Comparison of ENCODE assay signal across 13 cellular contexts in the genomic region with DNA sequence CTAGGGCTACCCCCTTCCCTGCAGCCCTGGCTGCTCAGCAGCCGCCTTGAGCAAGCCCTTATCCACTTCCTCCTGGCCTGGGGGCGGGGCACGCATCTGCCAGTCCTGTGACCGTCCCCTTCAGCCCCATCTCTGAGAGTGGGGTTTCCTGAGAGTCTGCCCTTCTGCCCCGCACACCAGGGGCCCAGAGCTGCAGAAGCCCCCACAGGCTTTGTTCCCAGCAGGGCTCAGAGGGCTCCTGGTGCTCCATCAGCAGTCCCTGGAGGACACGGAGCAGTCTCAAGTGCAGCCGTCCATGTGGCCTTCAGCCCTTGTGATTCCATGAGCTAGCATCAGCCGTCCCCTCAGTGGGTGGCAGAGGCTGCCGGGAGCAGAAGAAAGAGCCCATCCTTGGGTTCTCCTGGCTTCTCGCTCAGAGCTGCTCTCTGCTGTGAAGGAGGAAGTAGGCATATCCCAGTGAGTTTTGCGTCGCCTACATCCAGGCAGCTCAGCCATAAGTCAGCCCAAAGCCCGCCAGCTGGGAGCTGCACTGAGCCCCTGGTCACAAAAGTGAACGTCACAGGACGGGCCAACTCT. TPM values are rescaled to one million over a fixed set of nuclear protein-coding genes. Genes with fewer than 3 reads are reported as not detected.
DNase-seq lines count a peak whose midpoint lies in the region; ATAC-seq and TF ChIP-seq lines count a peak whose summit lies in the region.
"Had no signal": no experiment of that assay in that cellular context is flagged by ENCODE, and none has a peak within 500 bp of the region (broad histone marks: within the 10 kb centered on the region; RNA-seq: fewer than 3 reads in every experiment).

No MANE protein-coding gene starts in this region.

- peaks cover 25% of the 10 kb centered on the region for H3K36me3 Mint-ChIP-seq in activated T-helper 2 cell treated with anti-CD3 and anti-CD28 coated beads, Interferon-gamma antibody, Interleukin-2, Interleukin-4, amounts not matched to agents 10 μg/mL and 5 μg/mL and 100 μg/mL, durations not matched to agents 14 hours and 24 hours and 36 hours (ENCODE audit: low read depth)

- no peaks in the 10 kb centered on the region for H3K9me3 ChIP-seq in sigmoid colon

- TF ChIP-seq CTCF in GM13976 (IDR thresholded peaks at IDR 0.05; ENCODE audit: borderline replicate concordance, control extremely low read depth, extremely low read depth, insufficient read depth, missing control alignments) (no peak), sigmoid colon (IDR thresholded peaks at IDR 0.05) (no peak)

- intact Hi-C loops in Right ventricle myocardium superior (cut with DNase I) (no loop called here), sigmoid colon (cut with DNase I) (no loop called here)
- intact Hi-C loops in activated T-helper 2 cell treated with anti-CD3 and anti-CD28 coated beads, Interferon-gamma antibody, Interleukin-2, Interleukin-4, amounts not matched to agents 10 μg/mL and 5 μg/mL and 100 μg/mL, durations not matched to agents 14 hours and 24 hours and 36 hours (cut with micrococcal nuclease), result no loop called here

- no peak for TF ChIP-seq EP300 in sigmoid colon (IDR thresholded peaks at IDR 0.05)

- no peaks in the 10 kb centered on the region for H3K36me3 ChIP-seq in sigmoid colon
- H3K36me3 ChIP-seq: cardiac muscle cell had no signal

- H3K9me3 Mint-ChIP-seq in activated T-helper 2 cell treated with anti-CD3 and anti-CD28 coated beads, Interferon-gamma antibody, Interleukin-2, Interleukin-4, amounts not matched to agents 10 μg/mL and 5 μg/mL and 100 μg/mL, durations not matched to agents 14 hours and 24 hours and 36 hours, result no peaks in the 10 kb centered on the region
- H3K9me3 Mint-ChIP-seq: activated CD4-positive, alpha-beta memory T cell treated with anti-CD3 and anti-CD28 coated beads for 36 hours had no signal

- ATAC-seq in Right ventricle myocardium superior (ENCODE audit: poor library complexity), result peak; percentile 38

- peaks cover 17% of the 10 kb centered on the region for H3K4me1 Mint-ChIP-seq in activated T-helper 2 cell treated with anti-CD3 and anti-CD28 coated beads, Interferon-gamma antibody, Interleukin-2, Interleukin-4, amounts not matched to agents 10 μg/mL and 5 μg/mL and 100 μg/mL, durations not matched to agents 14 hours and 24 hours and 36 hours (ENCODE audit: low read depth)

- TF ChIP-seq POLR2A in sigmoid colon (IDR thresholded peaks at IDR 0.05), result no peak

- 59 to 73% methylated on average over 15 of the region's 15 CpGs for WGBS in sigmoid colon, 2 donors

- H3K4me1 ChIP-seq in sigmoid colon, result peaks cover 0 to 91% (median 62%) of the 10 kb centered on the region in 4 donors

- no peaks in the 10 kb centered on the region for H3K27me3 Mint-ChIP-seq in activated T-helper 2 cell treated with anti-CD3 and anti-CD28 coated beads, Interferon-gamma antibody, Interleukin-2, Interleukin-4, amounts not matched to agents 10 μg/mL and 5 μg/mL and 100 μg/mL, durations not matched to agents 14 hours and 24 hours and 36 hours (ENCODE audit: low read depth)
- H3K27me3 Mint-ChIP-seq: activated CD4-positive, alpha-beta memory T cell treated with anti-CD3 and anti-CD28 coated beads for 36 hours had no signal

- peak overlapping the region; percentile 27 to 94 (median 82) for H3K27ac ChIP-seq in sigmoid colon
- H3K27ac ChIP-seq: cardiac muscle cell had no signal

- H3K4me3 Mint-ChIP-seq in activated T-helper 2 cell treated with anti-CD3 and anti-CD28 coated beads, Interferon-gamma antibody, Interleukin-2, Interleukin-4, amounts not matched to agents 10 μg/mL and 5 μg/mL and 100 μg/mL, durations not matched to agents 14 hours and 24 hours and 36 hours (ENCODE audit: low read depth), result no peak overlapping the region
- H3K4me3 Mint-ChIP-seq: activated CD4-positive, alpha-beta memory T cell treated with anti-CD3 and anti-CD28 coated beads for 36 hours had no signal

- DNase-seq in GM13976 (ENCODE audit: low spot score) (peak; percentile 70), OCI-M1 (lab: John Stamatoyannopoulos, UW) (peak; percentile 29), Right ventricle myocardium superior (peak; percentile 80), sigmoid colon (no peak), A172 (ENCODE audit: low spot score) (no peak)
- no peak for DNase-seq in stimulated activated CD4-positive, alpha-beta T cell treated with anti-CD3 and anti-CD28 coated beads, Interleukin-12 subunit alpha, Interleukin-12 subunit beta, amount 100 ng/mL, for 4 hours
- no peak for DNase-seq in activated effector memory CD4-positive, alpha-beta T cell treated with anti-CD3 and anti-CD28 coated beads, Interleukin-2, amount 50 U/mL, for 16 hours
- no peak for DNase-seq in activated T-helper 2 cell treated with anti-CD3 and anti-CD28 coated beads, Interferon-gamma antibody, Interleukin-2, Interleukin-4, amounts not matched to agents 10 μg/mL and 5 μg/mL and 100 μg/mL, durations not matched to agents 14 hours and 24 hours and 36 hours (ENCODE audit: low spot score)
- DNase-seq: activated CD4-positive, alpha-beta memory T cell treated with anti-CD3 and anti-CD28 coated beads for 36 hours; hippocampal formation; NCI-H774; stimulated activated naive CD4-positive, alpha-beta T cell treated with Interleukin-2 at 50 U/mL for 16 hours had no signal

- H3K4me3 ChIP-seq in sigmoid colon, result no peak overlapping the region
- H3K4me3 ChIP-seq: cardiac muscle cell had no signal

- no peaks in the 10 kb centered on the region for H3K27me3 ChIP-seq in sigmoid colon
- H3K27me3 ChIP-seq: cardiac muscle cell had no signal

- H3K27ac Mint-ChIP-seq in activated T-helper 2 cell treated with anti-CD3 and anti-CD28 coated beads, Interferon-gamma antibody, Interleukin-2, Interleukin-4, amounts not matched to agents 10 μg/mL and 5 μg/mL and 100 μg/mL, durations not matched to agents 14 hours and 24 hours and 36 hours, result no peak overlapping the region
- H3K27ac Mint-ChIP-seq: activated CD4-positive, alpha-beta memory T cell treated with anti-CD3 and anti-CD28 coated beads for 36 hours had no signal

- in situ Hi-C loops in GM13976 (cut with MboI; ENCODE audit: low sequenced_read_pairs, unreplicated experiment), result no loop called here

RNA-seq across cellular contexts. Expression of a gene that starts 16.3 kb away (rescaled TPM):
- total RNA-seq in Right ventricle myocardium superior (32.4 TPM), sigmoid colon (10 to 100 TPM; 42.8 to 95.0 (median 58.3) TPM)
- polyA plus RNA-seq in sigmoid colon, result 10 to 100 TPM; 24.6 to 85.9 (median 29.8) TPM
- 37.6 and 43.8 TPM in 2 replicates for total RNA-seq in A172 (2014; rRNA removed; shearing (Covaris generic))
- 143 TPM in 2 replicates for total RNA-seq in activated T-helper 2 cell treated with anti-CD3 and anti-CD28 coated beads, Interferon-gamma antibody, Interleukin-2, Interleukin-4, amounts not matched to agents 10 μg/mL and 5 μg/mL and 100 μg/mL, durations not matched to agents 14 hours and 24 hours and 36 hours

RNA-seq across cellular contexts. Expression of a gene that starts 16.6 kb away (rescaled TPM):
- 4.5 TPM for total RNA-seq in Right ventricle myocardium superior
- total RNA-seq in sigmoid colon, result 10 to 100 TPM in 2 of 4 donors, 1 to 10 TPM in 2; 6.7 to 14.1 (median 11.1) TPM
- polyA plus RNA-seq in sigmoid colon, result 10 to 100 TPM in 2 of 3 donors, 1 to 10 TPM in 1; 9.6 to 14.8 (median 10.4) TPM
- total RNA-seq in A172 (2014; rRNA removed; shearing (Covaris generic)), result 22.2 and 26.7 TPM in 2 replicates
- total RNA-seq in activated T-helper 2 cell treated with anti-CD3 and anti-CD28 coated beads, Interferon-gamma antibody, Interleukin-2, Interleukin-4, amounts not matched to agents 10 μg/mL and 5 μg/mL and 100 μg/mL, durations not matched to agents 14 hours and 24 hours and 36 hours, result 27.8 and 28.8 TPM in 2 replicates

Comparison
In these comparisons a context has a peak if more than half of its experiments do, and no peak if none do; other contexts are left out.
1. DNase-seq: peak in GM13976 (single experiment), OCI-M1 (single experiment) and Right ventricle myocardium superior (single experiment); none in sigmoid colon (single experiment), A172 (single experiment), stimulated activated CD4-positive, alpha-beta T cell treated with anti-CD3 and anti-CD28 coated beads, Interleukin-12 subunit alpha, Interleukin-12 subunit beta, amount 100 ng/mL, for 4 hours (single experiment), activated effector memory CD4-positive, alpha-beta T cell treated with anti-CD3 and anti-CD28 coated beads, Interleukin-2, amount 50 U/mL, for 16 hours (single experiment) and activated T-helper 2 cell treated with anti-CD3 and anti-CD28 coated beads, Interferon-gamma antibody, Interleukin-2, Interleukin-4, amounts not matched to agents 10 μg/mL and 5 μg/mL and 100 μg/mL, durations not matched to agents 14 hours and 24 hours and 36 hours (single experiment).